In the genomic region with DNA sequence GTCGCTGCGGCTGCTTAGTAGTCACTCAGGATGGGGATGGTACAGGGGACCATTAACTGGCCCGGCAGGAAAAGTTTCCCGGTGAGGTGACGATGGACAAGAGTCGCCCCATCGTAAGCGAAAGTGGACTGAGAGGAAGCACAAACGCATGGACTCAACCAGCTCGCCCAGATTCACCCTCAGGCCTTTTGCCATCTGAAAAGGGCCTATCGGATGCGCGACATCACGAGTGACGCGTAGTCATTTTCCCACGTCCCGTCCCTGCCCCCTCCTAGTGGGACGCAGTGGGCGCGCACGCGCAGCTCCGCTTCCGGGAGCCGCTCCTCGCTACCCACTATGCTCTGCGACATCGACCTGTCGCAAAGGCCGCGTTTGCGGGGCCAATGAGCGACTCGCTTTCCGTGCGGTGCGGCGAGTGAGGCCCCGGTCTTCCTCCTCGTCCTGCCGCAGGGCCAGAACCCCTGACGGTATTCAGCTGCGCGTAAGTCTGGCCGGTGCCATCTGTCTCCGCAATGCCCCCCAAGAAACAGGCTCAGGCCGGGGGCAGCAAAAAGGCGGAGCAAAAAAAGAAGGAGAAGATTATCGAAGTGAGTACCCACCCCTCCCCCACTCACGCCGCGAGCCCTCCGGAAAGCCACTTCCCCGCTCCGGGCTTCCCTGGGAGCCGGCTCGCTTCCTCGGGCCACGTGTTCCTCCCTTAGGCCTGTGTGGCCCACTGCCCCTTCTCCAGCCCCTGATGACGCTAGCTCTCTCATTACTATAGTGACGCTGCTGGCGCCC, we compare ENCODE assay signal across 1 cellular context.
A peak's percentile ranks its signal among the peaks of the same experiment; 100 is the strongest.
TF ChIP-seq lines count a peak whose summit lies in the region.

A gene (plus strand): TSS at position 390 of the 780 bp plus-strand sequence. CDS start 123 bp downstream, at position 513.

TF ChIP-seq in GM12878, 131 proteins besides CTCF, POLR2A, EP300 and RAD21 (continued from another document and continues in another):
- TF ChIP-seq, protein P1, sequence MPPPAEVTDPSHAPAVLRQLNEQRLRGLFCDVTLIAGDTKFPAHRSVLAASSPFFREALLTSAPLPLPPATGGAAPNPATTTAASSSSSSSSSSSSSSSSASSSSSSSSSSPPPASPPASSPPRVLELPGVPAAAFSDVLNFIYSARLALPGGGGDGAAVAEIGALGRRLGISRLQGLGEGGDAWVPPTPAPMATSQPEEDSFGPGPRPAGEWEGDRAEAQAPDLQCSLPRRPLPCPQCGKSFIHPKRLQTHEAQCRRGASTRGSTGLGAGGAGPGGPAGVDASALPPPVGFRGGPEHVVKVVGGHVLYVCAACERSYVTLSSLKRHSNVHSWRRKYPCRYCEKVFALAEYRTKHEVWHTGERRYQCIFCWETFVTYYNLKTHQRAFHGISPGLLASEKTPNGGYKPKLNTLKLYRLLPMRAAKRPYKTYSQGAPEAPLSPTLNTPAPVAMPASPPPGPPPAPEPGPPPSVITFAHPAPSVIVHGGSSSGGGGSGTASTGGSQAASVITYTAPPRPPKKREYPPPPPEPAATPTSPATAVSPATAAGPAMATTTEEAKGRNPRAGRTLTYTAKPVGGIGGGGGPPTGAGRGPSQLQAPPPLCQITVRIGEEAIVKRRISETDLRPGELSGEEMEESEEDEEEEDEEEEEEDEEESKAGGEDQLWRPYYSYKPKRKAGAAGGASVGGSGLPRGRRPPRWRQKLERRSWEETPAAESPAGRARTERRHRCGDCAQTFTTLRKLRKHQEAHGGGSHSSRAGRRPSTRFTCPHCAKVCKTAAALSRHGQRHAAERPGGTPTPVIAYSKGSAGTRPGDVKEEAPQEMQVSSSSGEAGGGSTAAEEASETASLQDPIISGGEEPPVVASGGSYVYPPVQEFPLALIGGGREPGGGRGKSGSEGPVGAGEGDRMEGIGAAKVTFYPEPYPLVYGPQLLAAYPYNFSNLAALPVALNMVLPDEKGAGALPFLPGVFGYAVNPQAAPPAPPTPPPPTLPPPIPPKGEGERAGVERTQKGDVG (CRISPR knock-in tag; IDR thresholded peaks at IDR 0.05), result no peak
- peak; percentile 60 for TF ChIP-seq CBFB (IDR thresholded peaks at IDR 0.05; ENCODE audit: low read depth)
- TF ChIP-seq MYB (IDR thresholded peaks at IDR 0.05; ENCODE audit: borderline replicate concordance, low read depth, low read length), result no peak
- 0 out of 2 replicates have a peak, but pooled peaks have one; percentile 29 for TF ChIP-seq ZBED1 (IDR thresholded peaks at IDR 0.05; ENCODE audit: borderline replicate concordance)
- TF ChIP-seq SMC3 (IDR thresholded peaks at IDR 0.05; ENCODE audit: borderline replicate concordance, low read length), result no peak
- TF ChIP-seq KAT2A (conservative IDR thresholded peaks at IDR 0.05; ENCODE audit: control insufficient read depth, low read depth, low read length), result no peak
- peak; percentile 47 for TF ChIP-seq SIX5 (IDR thresholded peaks at IDR 0.05; ENCODE audit: low read depth, low read length, severe bottlenecking)
- TF ChIP-seq NBN (IDR thresholded peaks at IDR 0.05), result peak; percentile 98
- no peak for TF ChIP-seq BRCA1 (IDR thresholded peaks at IDR 0.05; ENCODE audit: low read depth, low read length)
- TF ChIP-seq WRNIP1 (IDR thresholded peaks at IDR 0.05; ENCODE audit: borderline replicate concordance, low read depth, low read length), result no peak; the same call in 1 of the 2 replicates
- peak; percentile 5 to 66; a peak in 3 of 4 replicates for TF ChIP-seq BHLHE40 (IDR thresholded peaks at IDR 0.05; ENCODE audit: borderline replicate concordance in 1 of 2, low read depth in 2 of 2, low read length in 1 of 2)
- TF ChIP-seq SMAD5 (IDR thresholded peaks at IDR 0.05; ENCODE audit: low read depth), result peak; percentile 94
- TF ChIP-seq, protein P2, sequence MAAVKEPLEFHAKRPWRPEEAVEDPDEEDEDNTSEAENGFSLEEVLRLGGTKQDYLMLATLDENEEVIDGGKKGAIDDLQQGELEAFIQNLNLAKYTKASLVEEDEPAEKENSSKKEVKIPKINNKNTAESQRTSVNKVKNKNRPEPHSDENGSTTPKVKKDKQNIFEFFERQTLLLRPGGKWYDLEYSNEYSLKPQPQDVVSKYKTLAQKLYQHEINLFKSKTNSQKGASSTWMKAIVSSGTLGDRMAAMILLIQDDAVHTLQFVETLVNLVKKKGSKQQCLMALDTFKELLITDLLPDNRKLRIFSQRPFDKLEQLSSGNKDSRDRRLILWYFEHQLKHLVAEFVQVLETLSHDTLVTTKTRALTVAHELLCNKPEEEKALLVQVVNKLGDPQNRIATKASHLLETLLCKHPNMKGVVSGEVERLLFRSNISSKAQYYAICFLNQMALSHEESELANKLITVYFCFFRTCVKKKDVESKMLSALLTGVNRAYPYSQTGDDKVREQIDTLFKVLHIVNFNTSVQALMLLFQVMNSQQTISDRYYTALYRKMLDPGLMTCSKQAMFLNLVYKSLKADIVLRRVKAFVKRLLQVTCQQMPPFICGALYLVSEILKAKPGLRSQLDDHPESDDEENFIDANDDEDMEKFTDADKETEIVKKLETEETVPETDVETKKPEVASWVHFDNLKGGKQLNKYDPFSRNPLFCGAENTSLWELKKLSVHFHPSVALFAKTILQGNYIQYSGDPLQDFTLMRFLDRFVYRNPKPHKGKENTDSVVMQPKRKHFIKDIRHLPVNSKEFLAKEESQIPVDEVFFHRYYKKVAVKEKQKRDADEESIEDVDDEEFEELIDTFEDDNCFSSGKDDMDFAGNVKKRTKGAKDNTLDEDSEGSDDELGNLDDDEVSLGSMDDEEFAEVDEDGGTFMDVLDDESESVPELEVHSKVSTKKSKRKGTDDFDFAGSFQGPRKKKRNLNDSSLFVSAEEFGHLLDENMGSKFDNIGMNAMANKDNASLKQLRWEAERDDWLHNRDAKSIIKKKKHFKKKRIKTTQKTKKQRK (IDR thresholded peaks at IDR 0.05; ENCODE audit: low read depth, low read length), result no peak
- TF ChIP-seq TAF1 (IDR thresholded peaks at IDR 0.05; ENCODE audit: borderline replicate concordance, low read depth, low read length), result peak; percentile 78; the same call in 1 of the 2 replicates
- TF ChIP-seq, protein P3, sequence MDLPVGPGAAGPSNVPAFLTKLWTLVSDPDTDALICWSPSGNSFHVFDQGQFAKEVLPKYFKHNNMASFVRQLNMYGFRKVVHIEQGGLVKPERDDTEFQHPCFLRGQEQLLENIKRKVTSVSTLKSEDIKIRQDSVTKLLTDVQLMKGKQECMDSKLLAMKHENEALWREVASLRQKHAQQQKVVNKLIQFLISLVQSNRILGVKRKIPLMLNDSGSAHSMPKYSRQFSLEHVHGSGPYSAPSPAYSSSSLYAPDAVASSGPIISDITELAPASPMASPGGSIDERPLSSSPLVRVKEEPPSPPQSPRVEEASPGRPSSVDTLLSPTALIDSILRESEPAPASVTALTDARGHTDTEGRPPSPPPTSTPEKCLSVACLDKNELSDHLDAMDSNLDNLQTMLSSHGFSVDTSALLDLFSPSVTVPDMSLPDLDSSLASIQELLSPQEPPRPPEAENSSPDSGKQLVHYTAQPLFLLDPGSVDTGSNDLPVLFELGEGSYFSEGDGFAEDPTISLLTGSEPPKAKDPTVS (IDR thresholded peaks at IDR 0.05; ENCODE audit: low read depth, low read length), result no peak
- TF ChIP-seq, protein P4, sequence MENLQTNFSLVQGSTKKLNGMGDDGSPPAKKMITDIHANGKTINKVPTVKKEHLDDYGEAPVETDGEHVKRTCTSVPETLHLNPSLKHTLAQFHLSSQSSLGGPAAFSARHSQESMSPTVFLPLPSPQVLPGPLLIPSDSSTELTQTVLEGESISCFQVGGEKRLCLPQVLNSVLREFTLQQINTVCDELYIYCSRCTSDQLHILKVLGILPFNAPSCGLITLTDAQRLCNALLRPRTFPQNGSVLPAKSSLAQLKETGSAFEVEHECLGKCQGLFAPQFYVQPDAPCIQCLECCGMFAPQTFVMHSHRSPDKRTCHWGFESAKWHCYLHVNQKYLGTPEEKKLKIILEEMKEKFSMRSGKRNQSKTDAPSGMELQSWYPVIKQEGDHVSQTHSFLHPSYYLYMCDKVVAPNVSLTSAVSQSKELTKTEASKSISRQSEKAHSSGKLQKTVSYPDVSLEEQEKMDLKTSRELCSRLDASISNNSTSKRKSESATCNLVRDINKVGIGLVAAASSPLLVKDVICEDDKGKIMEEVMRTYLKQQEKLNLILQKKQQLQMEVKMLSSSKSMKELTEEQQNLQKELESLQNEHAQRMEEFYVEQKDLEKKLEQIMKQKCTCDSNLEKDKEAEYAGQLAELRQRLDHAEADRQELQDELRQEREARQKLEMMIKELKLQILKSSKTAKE (IDR thresholded peaks at IDR 0.05; ENCODE audit: low read depth, poor library complexity, severe bottlenecking), result peak; percentile 51
- peak; percentile 50; the same call in 1 of the 2 replicates for TF ChIP-seq TCF12 (IDR thresholded peaks at IDR 0.05; ENCODE audit: low read depth, low read length)
- TF ChIP-seq NFYA (IDR thresholded peaks at IDR 0.05; ENCODE audit: borderline replicate concordance, low read depth, low read length), result no peak
- TF ChIP-seq SIN3A (IDR thresholded peaks at IDR 0.05; ENCODE audit: low read depth, low read length), result peak; percentile 74
- no peak for TF ChIP-seq ZNF384 (IDR thresholded peaks at IDR 0.05; ENCODE audit: borderline replicate concordance, low read depth, low read length)
- TF ChIP-seq, protein P5, sequence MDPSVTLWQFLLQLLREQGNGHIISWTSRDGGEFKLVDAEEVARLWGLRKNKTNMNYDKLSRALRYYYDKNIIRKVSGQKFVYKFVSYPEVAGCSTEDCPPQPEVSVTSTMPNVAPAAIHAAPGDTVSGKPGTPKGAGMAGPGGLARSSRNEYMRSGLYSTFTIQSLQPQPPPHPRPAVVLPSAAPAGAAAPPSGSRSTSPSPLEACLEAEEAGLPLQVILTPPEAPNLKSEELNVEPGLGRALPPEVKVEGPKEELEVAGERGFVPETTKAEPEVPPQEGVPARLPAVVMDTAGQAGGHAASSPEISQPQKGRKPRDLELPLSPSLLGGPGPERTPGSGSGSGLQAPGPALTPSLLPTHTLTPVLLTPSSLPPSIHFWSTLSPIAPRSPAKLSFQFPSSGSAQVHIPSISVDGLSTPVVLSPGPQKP (IDR thresholded peaks at IDR 0.05; ENCODE audit: low read depth, low read length), result peak; percentile 67
- TF ChIP-seq MTA2 (IDR thresholded peaks at IDR 0.05; ENCODE audit: low read depth), result peak; percentile 60
- 0 out of 2 replicates have a peak, but pooled peaks have one; percentile 53 for TF ChIP-seq ZSCAN29 (IDR thresholded peaks at IDR 0.05)
- TF ChIP-seq, protein P6, sequence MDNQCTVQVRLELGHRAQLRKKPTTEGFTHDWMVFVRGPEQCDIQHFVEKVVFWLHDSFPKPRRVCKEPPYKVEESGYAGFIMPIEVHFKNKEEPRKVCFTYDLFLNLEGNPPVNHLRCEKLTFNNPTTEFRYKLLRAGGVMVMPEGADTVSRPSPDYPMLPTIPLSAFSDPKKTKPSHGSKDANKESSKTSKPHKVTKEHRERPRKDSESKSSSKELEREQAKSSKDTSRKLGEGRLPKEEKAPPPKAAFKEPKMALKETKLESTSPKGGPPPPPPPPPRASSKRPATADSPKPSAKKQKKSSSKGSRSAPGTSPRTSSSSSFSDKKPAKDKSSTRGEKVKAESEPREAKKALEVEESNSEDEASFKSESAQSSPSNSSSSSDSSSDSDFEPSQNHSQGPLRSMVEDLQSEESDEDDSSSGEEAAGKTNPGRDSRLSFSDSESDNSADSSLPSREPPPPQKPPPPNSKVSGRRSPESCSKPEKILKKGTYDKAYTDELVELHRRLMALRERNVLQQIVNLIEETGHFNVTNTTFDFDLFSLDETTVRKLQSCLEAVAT (IDR thresholded peaks at IDR 0.05), result peak; percentile 83
- TF ChIP-seq SP1 (IDR thresholded peaks at IDR 0.05; ENCODE audit: low read depth, low read length), result peak; percentile 42
- TF ChIP-seq, protein P7, sequence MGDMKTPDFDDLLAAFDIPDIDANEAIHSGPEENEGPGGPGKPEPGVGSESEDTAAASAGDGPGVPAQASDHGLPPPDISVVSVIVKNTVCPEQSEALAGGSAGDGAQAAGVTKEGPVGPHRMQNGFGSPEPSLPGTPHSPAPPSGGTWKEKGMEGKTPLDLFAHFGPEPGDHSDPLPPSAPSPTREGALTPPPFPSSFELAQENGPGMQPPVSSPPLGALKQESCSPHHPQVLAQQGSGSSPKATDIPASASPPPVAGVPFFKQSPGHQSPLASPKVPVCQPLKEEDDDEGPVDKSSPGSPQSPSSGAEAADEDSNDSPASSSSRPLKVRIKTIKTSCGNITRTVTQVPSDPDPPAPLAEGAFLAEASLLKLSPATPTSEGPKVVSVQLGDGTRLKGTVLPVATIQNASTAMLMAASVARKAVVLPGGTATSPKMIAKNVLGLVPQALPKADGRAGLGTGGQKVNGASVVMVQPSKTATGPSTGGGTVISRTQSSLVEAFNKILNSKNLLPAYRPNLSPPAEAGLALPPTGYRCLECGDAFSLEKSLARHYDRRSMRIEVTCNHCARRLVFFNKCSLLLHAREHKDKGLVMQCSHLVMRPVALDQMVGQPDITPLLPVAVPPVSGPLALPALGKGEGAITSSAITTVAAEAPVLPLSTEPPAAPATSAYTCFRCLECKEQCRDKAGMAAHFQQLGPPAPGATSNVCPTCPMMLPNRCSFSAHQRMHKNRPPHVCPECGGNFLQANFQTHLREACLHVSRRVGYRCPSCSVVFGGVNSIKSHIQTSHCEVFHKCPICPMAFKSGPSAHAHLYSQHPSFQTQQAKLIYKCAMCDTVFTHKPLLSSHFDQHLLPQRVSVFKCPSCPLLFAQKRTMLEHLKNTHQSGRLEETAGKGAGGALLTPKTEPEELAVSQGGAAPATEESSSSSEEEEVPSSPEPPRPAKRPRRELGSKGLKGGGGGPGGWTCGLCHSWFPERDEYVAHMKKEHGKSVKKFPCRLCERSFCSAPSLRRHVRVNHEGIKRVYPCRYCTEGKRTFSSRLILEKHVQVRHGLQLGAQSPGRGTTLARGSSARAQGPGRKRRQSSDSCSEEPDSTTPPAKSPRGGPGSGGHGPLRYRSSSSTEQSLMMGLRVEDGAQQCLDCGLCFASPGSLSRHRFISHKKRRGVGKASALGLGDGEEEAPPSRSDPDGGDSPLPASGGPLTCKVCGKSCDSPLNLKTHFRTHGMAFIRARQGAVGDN (IDR thresholded peaks at IDR 0.05), result peak; percentile 80; the same call in 1 of the 2 replicates
- no peak for TF ChIP-seq BCL11A (IDR thresholded peaks at IDR 0.05; ENCODE audit: low read depth, low read length)
- TF ChIP-seq, protein P8, sequence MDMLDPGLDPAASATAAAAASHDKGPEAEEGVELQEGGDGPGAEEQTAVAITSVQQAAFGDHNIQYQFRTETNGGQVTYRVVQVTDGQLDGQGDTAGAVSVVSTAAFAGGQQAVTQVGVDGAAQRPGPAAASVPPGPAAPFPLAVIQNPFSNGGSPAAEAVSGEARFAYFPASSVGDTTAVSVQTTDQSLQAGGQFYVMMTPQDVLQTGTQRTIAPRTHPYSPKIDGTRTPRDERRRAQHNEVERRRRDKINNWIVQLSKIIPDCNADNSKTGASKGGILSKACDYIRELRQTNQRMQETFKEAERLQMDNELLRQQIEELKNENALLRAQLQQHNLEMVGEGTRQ (IDR thresholded peaks at IDR 0.05; ENCODE audit: borderline replicate concordance, low read depth, low read length), result no peak; the same call in 1 of the 2 replicates
- TF ChIP-seq KLF5 (IDR thresholded peaks at IDR 0.05; ENCODE audit: partially characterized antibody), result peak; percentile 69
